Comparison of ENCODE assay signal across 9 cellular contexts in the genomic region with DNA sequence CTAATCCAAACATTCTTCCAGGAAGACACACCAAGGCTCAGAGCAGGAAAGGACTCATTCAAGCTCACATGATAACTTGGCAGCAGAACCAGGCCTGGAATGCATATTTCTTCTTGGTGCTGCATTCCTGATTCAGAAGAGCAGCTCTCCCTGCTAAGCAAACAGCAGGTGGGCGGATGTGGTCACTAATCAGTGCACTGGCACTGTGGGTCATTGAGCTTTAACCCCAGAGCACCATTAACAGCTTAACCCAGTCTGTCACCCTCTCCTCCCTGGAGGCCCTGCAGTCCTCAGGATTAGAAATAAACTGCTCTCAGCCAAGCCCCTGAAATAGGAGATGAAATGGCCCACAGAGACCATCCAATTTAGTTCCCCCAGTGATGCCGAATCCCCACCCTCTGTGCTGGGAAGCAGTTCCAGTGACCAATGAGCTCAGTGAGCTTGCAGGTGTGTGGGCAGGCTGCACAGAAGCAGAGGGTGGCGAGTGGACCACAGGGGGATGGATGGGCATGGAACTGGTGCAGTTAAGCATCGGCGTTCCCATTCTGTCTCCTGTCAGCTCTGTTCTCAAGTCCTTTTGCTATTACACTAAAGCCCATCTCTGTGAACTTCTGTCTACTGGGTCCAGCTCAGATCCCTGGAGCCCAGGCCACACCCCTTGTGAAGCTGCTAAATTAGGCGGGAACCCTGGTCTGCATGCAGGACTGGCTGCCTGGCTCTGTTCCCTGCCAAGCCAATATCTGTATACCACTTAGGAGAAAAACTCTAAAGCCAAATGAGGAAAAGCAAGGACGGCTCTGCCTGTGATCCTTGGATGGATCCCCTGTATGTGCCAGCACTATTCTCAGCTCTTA. TPM values are rescaled to one million over a fixed set of nuclear protein-coding genes. Genes with fewer than 3 reads are reported as not detected.
DNase-seq lines count a peak whose midpoint lies in the region; ATAC-seq and TF ChIP-seq lines count a peak whose summit lies in the region.
"Had no signal": no experiment of that assay in that cellular context is flagged by ENCODE, and none has a peak within 500 bp of the region (broad histone marks: within the 10 kb centered on the region; RNA-seq: fewer than 3 reads in every experiment).

No MANE protein-coding gene starts in this region.

- no peak overlapping the region for H3K27ac ChIP-seq in body of pancreas
- no peak overlapping the region for H3K27ac ChIP-seq in vagina
- H3K27ac ChIP-seq: C4-2B had no signal

- intact Hi-C loops in body of pancreas (cut with DNase I) (no loop called here), vagina (cut with DNase I) (no loop called here)

- TF ChIP-seq CTCF in AG04449 (IDR thresholded peaks at IDR 0.05; ENCODE audit: insufficient read depth, low read length, missing control alignments) = no peak
- TF ChIP-seq CTCF in body of pancreas (IDR thresholded peaks at IDR 0.05) = no peak
- TF ChIP-seq CTCF in vagina (IDR thresholded peaks at IDR 0.05) = no peak

- TF ChIP-seq POLR2A in body of pancreas (IDR thresholded peaks at IDR 0.05) = no peak
- no peak for TF ChIP-seq POLR2A in vagina (IDR thresholded peaks at IDR 0.05)

- H3K4me1 ChIP-seq in body of pancreas (peaks cover 27% of the 10 kb centered on the region), vagina (no peaks in the 10 kb centered on the region)

- no peak overlapping the region for H3K4me3 ChIP-seq in AG04449 (ENCODE audit: low read depth, low read length)
- no peak overlapping the region for H3K4me3 ChIP-seq in body of pancreas
- H3K4me3 ChIP-seq in vagina = no peak overlapping the region

- H3K9me3 ChIP-seq in body of pancreas (no peaks in the 10 kb centered on the region), vagina (no peaks in the 10 kb centered on the region)

- CTCF ChIA-PET in AG04449 (lab: Yijun Ruan, JAX) = interaction anchor here (1.1 to 3.4 kb wide), 6 partner anchors 13 to 250 kb away, joined by 3 to 14 read pairs (median 4); no protein-coding TSS in a partner anchor

- H3K36me3 ChIP-seq in body of pancreas (replicated peaks in 1 of 2; ENCODE audit: insufficient read depth in 1 of 2, low read depth in 2 of 2) (no peaks in the 10 kb centered on the region), vagina (no peaks in the 10 kb centered on the region)

- no peaks in the 10 kb centered on the region for H3K27me3 ChIP-seq in body of pancreas
- no peaks in the 10 kb centered on the region for H3K27me3 ChIP-seq in vagina

- DNase-seq in AG04449 (ENCODE audit: low read depth, low spot score) (peak; percentile 83), HS-27A (ENCODE audit: low read depth) (peak; percentile 86), body of pancreas (peak in 3 of 4 donors; percentile 40 to 55 (median 43)), kidney glomerular epithelial cell (lab: John Stamatoyannopoulos, UW) (peak; percentile 97), germinal center (ENCODE audit: low spot score) (no peak), vagina (ENCODE audit: extremely low spot score in 2 of 2) (no peak)
- DNase-seq in stimulated activated CD4-positive, alpha-beta T cell treated with anti-CD3 and anti-CD28 coated beads, Interleukin-12 subunit alpha, Interleukin-12 subunit beta, amount 100 ng/mL, for 4 hours = no peak

- whole genome bisulfite sequencing in body of pancreas, 2 donors = 71 to 74% methylated on average over 6 to 7 of the region's 7 CpGs

- POLR2A ChIA-PET in AG04449 (lab: Yijun Ruan, JAX) = interaction anchor here (0.7 to 1.7 kb wide), 2 partner anchors 16 to 41 kb away, joined by 4 to 7 read pairs; a partner anchor contains a TSS

- ATAC-seq in body of pancreas (peak; percentile 22), GM19035 (IDR thresholded peaks at IDR 0.05; ENCODE audit: unreplicated experiment) (no peak)

RNA-seq across cellular contexts. Expression of a gene that starts 16.6 kb away (rescaled TPM):
- total RNA-seq in body of pancreas = 1 to 10 TPM; 9.6 to 9.9 TPM
- total RNA-seq in vagina = 17.7 TPM

Comparison
In these comparisons a context has a peak if more than half of its experiments do, and no peak if none do; other contexts are left out.
1. DNase-seq: peak in AG04449 (single experiment), HS-27A (single experiment), body of pancreas (3 of 4) and kidney glomerular epithelial cell (single experiment); none in germinal center (single experiment), stimulated activated CD4-positive, alpha-beta T cell treated with anti-CD3 and anti-CD28 coated beads, Interleukin-12 subunit alpha, Interleukin-12 subunit beta, amount 100 ng/mL, for 4 hours (single experiment) and vagina (0 of 2).